Comparison of ENCODE assay signal across 11 cellular contexts in the genomic region with DNA sequence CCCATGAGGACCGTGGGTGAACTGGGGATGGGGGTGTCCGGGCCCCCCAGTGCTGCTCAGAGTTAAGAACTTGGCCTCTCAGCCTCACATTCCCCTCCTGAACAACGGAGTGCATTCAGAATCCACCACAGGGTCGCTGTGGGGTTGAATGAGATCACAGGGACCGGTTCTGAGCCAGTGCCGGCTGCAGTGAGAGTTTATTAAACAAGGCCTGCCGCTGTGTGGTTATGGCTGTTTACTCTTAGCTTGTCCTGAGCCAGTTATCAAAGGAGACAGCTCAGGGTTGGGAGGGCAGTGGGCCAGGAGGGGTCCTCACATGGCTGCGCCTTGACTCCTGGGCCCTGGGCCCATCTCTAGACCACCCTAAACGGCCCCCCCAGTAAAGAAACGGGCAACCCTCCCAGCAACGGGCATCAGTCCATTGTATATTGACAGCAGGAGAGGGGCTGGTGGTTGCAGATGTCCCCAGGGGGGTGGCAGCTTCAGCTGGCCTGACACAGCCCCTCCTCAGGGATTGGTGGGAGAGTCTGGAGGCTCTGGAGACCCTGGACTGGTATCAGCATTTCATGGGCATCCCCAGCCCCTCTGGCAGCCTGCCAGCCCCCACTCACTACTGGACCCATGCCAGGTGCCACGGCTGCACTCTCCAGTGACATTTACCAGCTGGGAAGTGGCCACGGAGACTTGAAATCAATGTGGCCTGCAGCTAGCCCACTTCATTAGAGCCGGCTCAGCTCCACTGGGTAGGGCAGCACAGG. TPM values are rescaled to one million over a fixed set of nuclear protein-coding genes. Genes with fewer than 3 reads are reported as not detected.
DNase-seq lines count a peak whose midpoint lies in the region; ATAC-seq and TF ChIP-seq lines count a peak whose summit lies in the region.
"Had no signal": no experiment of that assay in that cellular context is flagged by ENCODE, and none has a peak within 500 bp of the region (broad histone marks: within the 10 kb centered on the region; RNA-seq: fewer than 3 reads in every experiment).

No MANE protein-coding gene starts in this region.

- no peak overlapping the region for H3K27ac Mint-ChIP-seq in T-helper 17 cell
- H3K27ac Mint-ChIP-seq in stimulated activated naive B cell treated with anti-CD40 and anti-IgM and Interleukin-4, amounts not matched to agents 10 μg/mL and 1 μg/mL and 100 μg/mL, for 72 hours, result no peak overlapping the region

- TF ChIP-seq CTCF in AG04450 (IDR thresholded peaks at IDR 0.05; ENCODE audit: low read depth, low read length) (peak; percentile 32), VCaP (conservative IDR thresholded peaks at IDR 0.05) (no peak; the same call in 1 of the 2 replicates), WERI-Rb-1 (IDR thresholded peaks at IDR 0.05; ENCODE audit: low read depth, low read length) (no peak)

- H3K27me3 Mint-ChIP-seq in T-helper 17 cell, result peaks cover 18% of the 10 kb centered on the region
- peaks cover 0 to 27% of the 10 kb centered on the region in 2 donors for H3K27me3 Mint-ChIP-seq in stimulated activated naive B cell treated with anti-CD40 and anti-IgM and Interleukin-4, amounts not matched to agents 10 μg/mL and 1 μg/mL and 100 μg/mL, for 72 hours

- H3K9me3 ChIP-seq in AG04450 (ENCODE audit: control insufficient read depth, insufficient read depth, low read length) (no peaks in the 10 kb centered on the region; the same call in 1 of the 2 replicates), T-helper 17 cell (ENCODE audit: control insufficient read depth, low read length, poor library complexity, severe bottlenecking) (no peaks in the 10 kb centered on the region), WERI-Rb-1 (ENCODE audit: severe bottlenecking) (no peaks in the 10 kb centered on the region)
- H3K9me3 ChIP-seq in effector memory CD4-positive, alpha-beta T cell (ENCODE audit: control insufficient read depth, low read length), result no peaks in the 10 kb centered on the region

- CTCF ChIA-PET in AG04450 (lab: Charles Lee), result interaction anchor here (0.6 to 1.5 kb wide), 4 partner anchors 60 to 384 kb away, joined by 3 to 5 read pairs (median 4); no protein-coding TSS in a partner anchor

- H3K4me1 ChIP-seq in effector memory CD4-positive, alpha-beta T cell (ENCODE audit: control insufficient read depth, insufficient read depth, low read length, poor library complexity, severe bottlenecking), result peaks cover 6% of the 10 kb centered on the region

- DNase-seq in AG04450 (ENCODE audit: low read depth, low spot score) (peak; percentile 24), HCEC 1CT (peak; percentile 41), left colon (peak in 1 of 2 donors; percentile 34), T-helper 17 cell (no peak), WERI-Rb-1 (no peak)
- DNase-seq in stimulated activated naive B cell treated with anti-CD40 and anti-IgM and Interleukin-4, amounts not matched to agents 10 μg/mL and 1 μg/mL and 100 μg/mL, for 72 hours, result no peak
- DNase-seq in effector memory CD4-positive, alpha-beta T cell, result no peak
- DNase-seq: activated naive CD4-positive, alpha-beta T cell treated with anti-CD3 and anti-CD28 coated beads, Interleukin-2, amount 50 U/mL, for 16 hours; DND-41 had no signal

- peaks cover 18% of the 10 kb centered on the region for H3K4me1 Mint-ChIP-seq in T-helper 17 cell
- H3K4me1 Mint-ChIP-seq in stimulated activated naive B cell treated with anti-CD40 and anti-IgM and Interleukin-4, amounts not matched to agents 10 μg/mL and 1 μg/mL and 100 μg/mL, for 72 hours, result peaks cover 16 to 35% of the 10 kb centered on the region in 2 donors

- no peak overlapping the region for H3K4me3 Mint-ChIP-seq in T-helper 17 cell
- no peak overlapping the region for H3K4me3 Mint-ChIP-seq in stimulated activated naive B cell treated with anti-CD40 and anti-IgM and Interleukin-4, amounts not matched to agents 10 μg/mL and 1 μg/mL and 100 μg/mL, for 72 hours

- POLR2A ChIA-PET in AG04450 (lab: Yijun Ruan, JAX), result no interaction called here

- H3K4me3 ChIP-seq in AG04450 (ENCODE audit: low read depth, low read length) (no peak overlapping the region), WERI-Rb-1 (ENCODE audit: low read depth, low read length) (no peak overlapping the region)
- H3K4me3 ChIP-seq in effector memory CD4-positive, alpha-beta T cell (ENCODE audit: insufficient read depth, low read depth, low read length, poor library complexity, severe bottlenecking), result no peak overlapping the region

- H3K27me3 ChIP-seq in AG04450 (ENCODE audit: control insufficient read depth, insufficient read depth, low read length), result peaks cover 20% of the 10 kb centered on the region
- H3K27me3 ChIP-seq in effector memory CD4-positive, alpha-beta T cell (replicated peaks; ENCODE audit: control insufficient read depth, insufficient read depth, low read length, poor library complexity, severe bottlenecking), result no peaks in the 10 kb centered on the region
- no peaks in the 10 kb centered on the region for H3K27me3 ChIP-seq in WERI-Rb-1 (ENCODE audit: insufficient read depth, low read depth, severe bottlenecking)

- H3K27ac ChIP-seq in AG04450 (ENCODE audit: low read depth, low read length), result peak overlapping the region; percentile 31
- H3K27ac ChIP-seq in VCaP, result peak overlapping the region; percentile 68
- no peak overlapping the region for H3K27ac ChIP-seq in effector memory CD4-positive, alpha-beta T cell (ENCODE audit: insufficient read depth, low read length, poor library complexity, severe bottlenecking)
- H3K27ac ChIP-seq in WERI-Rb-1, result no peak overlapping the region

- H3K36me3 ChIP-seq in effector memory CD4-positive, alpha-beta T cell (ENCODE audit: control insufficient read depth, insufficient read depth, low read length), result no peaks in the 10 kb centered on the region
- H3K36me3 ChIP-seq in WERI-Rb-1, result no peaks in the 10 kb centered on the region

- no peaks in the 10 kb centered on the region for H3K9me3 Mint-ChIP-seq in stimulated activated naive B cell treated with anti-CD40 and anti-IgM and Interleukin-4, amounts not matched to agents 10 μg/mL and 1 μg/mL and 100 μg/mL, for 72 hours

- intact Hi-C loops in left colon (cut with DNase I, micrococcal nuclease), result no loop called here

- peak; percentile 30 for ATAC-seq in left colon
- no peak for ATAC-seq in T-helper 17 cell
- no peak for ATAC-seq in stimulated activated naive B cell treated with anti-CD40 and anti-IgM and Interleukin-4, amounts not matched to agents 10 μg/mL and 1 μg/mL and 100 μg/mL, for 72 hours (replicated peaks)

- peaks cover 2% of the 10 kb centered on the region for H3K36me3 Mint-ChIP-seq in T-helper 17 cell (ENCODE audit: low read depth)
- peaks cover 0 to 5% of the 10 kb centered on the region in 2 donors for H3K36me3 Mint-ChIP-seq in stimulated activated naive B cell treated with anti-CD40 and anti-IgM and Interleukin-4, amounts not matched to agents 10 μg/mL and 1 μg/mL and 100 μg/mL, for 72 hours

RNA-seq across cellular contexts. Expression of a gene that starts 15.1 kb away (rescaled TPM):
- 0.04 TPM in 1 of 2 replicates, not detected in the other for polyA plus RNA-seq in AG04450 (2011; rRNA removed)
- not detected in 2 replicates for polyA minus RNA-seq in AG04450 (2011; rRNA and poly(A)+ RNA removed)
- total RNA-seq in left colon (under 1 TPM in 1 of 2 donors, not detected in 1; 0.12 TPM), T-helper 17 cell (under 1 TPM; 0.32 to 0.39 TPM)
- total RNA-seq: ureter had no signal

Comparison
In these comparisons a context has a peak if more than half of its experiments do, and no peak if none do; other contexts are left out.
1. DNase-seq: peak in AG04450 (single experiment) and HCEC 1CT (single experiment); none in T-helper 17 cell (0 of 3), stimulated activated naive B cell treated with anti-CD40 and anti-IgM and Interleukin-4, amounts not matched to agents 10 μg/mL and 1 μg/mL and 100 μg/mL, for 72 hours (single experiment), effector memory CD4-positive, alpha-beta T cell (0 of 3) and WERI-Rb-1 (single experiment).
2. H3K27ac ChIP-seq: peak in AG04450 (single experiment) and VCaP (single experiment); none in effector memory CD4-positive, alpha-beta T cell (single experiment) and WERI-Rb-1 (single experiment).